ENCODE assay signal across 1 cellular context in genomic region chr3:29618395-29619291, GRCh38.
TF ChIP-seq lines count a peak whose summit lies in the region.

No MANE protein-coding gene starts in this region.

TF ChIP-seq in WTC11, 78 proteins besides CTCF, POLR2A, EP300 and RAD21 (continued from another document):
- TF ChIP-seq ZNF317 (CRISPR knock-in tag; IDR thresholded peaks at IDR 0.05; ENCODE audit: borderline replicate concordance, low read depth): no peak
- TF ChIP-seq TP53 (CRISPR knock-in tag; IDR thresholded peaks at IDR 0.05): no peak
- no peak for TF ChIP-seq NR2C2 (CRISPR knock-in tag; IDR thresholded peaks at IDR 0.05)
